9 cellular contexts compared by ENCODE assay signal in genomic region chr1:54273837-54274192, GRCh38.
A peak's percentile ranks its signal among the peaks of the same experiment; 100 is the strongest.
DNase-seq lines count a peak whose midpoint lies in the region; ATAC-seq and TF ChIP-seq lines count a peak whose summit lies in the region.
"Had no signal": no experiment of that assay in that cellular context is flagged by ENCODE, and none has a peak within 500 bp of the region (broad histone marks: within the 10 kb centered on the region; RNA-seq: fewer than 3 reads in every experiment).

No MANE protein-coding gene starts in this region.

- H3K36me3 ChIP-seq in heart right ventricle, result no peaks in the 10 kb centered on the region
- H3K36me3 ChIP-seq in psoas muscle (ENCODE audit: insufficient read depth in 1 of 2, low read depth in 1 of 2), result no peaks in the 10 kb centered on the region
- H3K36me3 ChIP-seq: cardiac muscle cell had no signal

- ATAC-seq in heart right ventricle, result peak; percentile 27 to 71 (median 44)
- ATAC-seq in psoas muscle, result peak; percentile 31 to 52 (median 48)

- H3K9me3 ChIP-seq in heart right ventricle (no peaks in the 10 kb centered on the region), psoas muscle (no peaks in the 10 kb centered on the region)

- H3K27me3 ChIP-seq in heart right ventricle (no peaks in the 10 kb centered on the region), psoas muscle (ENCODE audit: insufficient read depth in 3 of 3, low read length in 2 of 3) (no peaks in the 10 kb centered on the region)
- H3K27me3 ChIP-seq: cardiac muscle cell had no signal

- H3K27ac ChIP-seq in RWPE1 (peak overlapping the region; percentile 70), heart right ventricle (peak overlapping the region; percentile 7 to 91 (median 88)), psoas muscle (peak overlapping the region; percentile 87)

- POLR2A ChIA-PET in RWPE1 (lab: Yijun Ruan, JAX; ENCODE audit: low non-redundant PET), result no interaction called here

- intact Hi-C loops in heart right ventricle (cut with DNase I), result loop anchor here in 5 of 10 donors (2.0 to 10.0 kb wide), 4 partner anchors 57 to 133 kb away; partner anchors contain the start of gene SSBP3 (in 3 of the 5)
- intact Hi-C loops in psoas muscle (cut with DNase I), result loop anchor here (2.0 to 10.0 kb wide), 5 partner anchors 61 to 215 kb away; no protein-coding TSS in a partner anchor

- CTCF ChIA-PET in RWPE1 (lab: Yijun Ruan, JAX), result no interaction called here

- H3K4me3 ChIP-seq in heart right ventricle (peak overlapping the region in 1 of 10 donors; percentile 11), psoas muscle (peak overlapping the region; percentile 56)
- H3K4me3 ChIP-seq: cardiac muscle cell had no signal

- DNase-seq in ELF-1 (ENCODE audit: low read depth, low spot score) (peak; percentile 71), RWPE1 (ENCODE audit: low spot score) (no peak), heart right ventricle (peak; percentile 40 to 43), psoas muscle (peak; percentile 58 to 77), mucosa of gallbladder (ENCODE audit: low spot score) (no peak), T-helper 9 cell (no peak), COLO668 (lab: John Stamatoyannopoulos, UW; ENCODE audit: unreplicated experiment) (no peak), NOMO-1 treated with DMSO at 0.1 percent for 48 hours (lab: John Stamatoyannopoulos, UW; ENCODE audit: unreplicated experiment) (no peak)

- H3K4me1 ChIP-seq in heart right ventricle (peaks cover 49 to 89% (median 74%) of the 10 kb centered on the region in 9 donors), psoas muscle (peaks cover 84% of the 10 kb centered on the region)

- 77 to 79% methylated on average over 4 of the region's 4 CpGs for WGBS in heart right ventricle, 2 donors
- 49 to 61% (median 49%) methylated on average over 4 of the region's 4 CpGs for WGBS in psoas muscle, 3 donors

- TF ChIP-seq CTCF in RWPE1 (conservative IDR thresholded peaks at IDR 0.05; ENCODE audit: low read depth), result no peak
- TF ChIP-seq CTCF in heart right ventricle (IDR thresholded peaks at IDR 0.05), result no peak
- TF ChIP-seq CTCF in psoas muscle (IDR thresholded peaks at IDR 0.05), result no peak

Comparison
In these comparisons a context has a peak if more than half of its experiments do, and no peak if none do; other contexts are left out.
1. DNase-seq: peak in ELF-1 (single experiment), heart right ventricle (2 of 2) and psoas muscle (2 of 2); none in RWPE1 (single experiment), mucosa of gallbladder (single experiment), T-helper 9 cell (single experiment), COLO668 (single experiment) and NOMO-1 treated with DMSO at 0.1 percent for 48 hours (single experiment).
2. Peak in every context shown above with its lines, with median percentiles within 50 percentile points of each other: H3K27ac ChIP-seq.